ENCODE assay signal across 18 cellular contexts in the genomic region with DNA sequence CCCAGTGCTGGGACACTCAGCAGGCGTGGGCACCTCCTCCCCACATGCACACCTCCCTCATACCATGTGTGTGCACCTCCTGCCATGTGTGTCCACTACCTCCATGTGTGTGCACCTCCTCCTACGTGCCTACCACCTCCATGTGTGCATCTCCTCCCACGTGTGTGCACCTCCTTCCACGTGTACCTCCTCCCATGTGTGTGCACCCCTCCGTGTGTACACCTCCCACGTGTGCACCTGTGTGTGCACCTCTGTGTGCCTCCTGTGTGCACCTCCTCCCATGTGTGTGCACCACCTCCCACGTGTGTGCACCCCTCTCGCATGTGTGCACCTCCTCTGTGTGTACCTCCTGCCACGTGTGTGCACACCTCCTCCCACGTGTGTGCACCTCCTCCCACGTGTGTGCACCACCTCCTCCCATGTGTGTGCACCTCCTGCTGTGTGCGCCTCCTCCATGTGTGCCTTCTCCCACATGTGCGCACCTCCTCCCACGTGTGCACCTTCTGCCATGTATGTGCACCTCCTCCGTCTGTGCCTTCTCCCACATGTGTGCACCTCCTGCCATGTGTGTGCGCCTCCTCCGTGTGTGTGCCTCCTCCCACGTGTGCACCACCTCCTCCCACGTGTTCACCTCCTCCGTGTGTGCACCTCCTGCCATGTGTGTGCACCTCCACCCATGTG. TPM values are rescaled to one million over a fixed set of nuclear protein-coding genes. Genes with fewer than 3 reads are reported as not detected.
DNase-seq lines count a peak whose midpoint lies in the region; ATAC-seq and TF ChIP-seq lines count a peak whose summit lies in the region.
"Had no signal": no experiment of that assay in that cellular context is flagged by ENCODE, and none has a peak within 500 bp of the region (broad histone marks: within the 10 kb centered on the region; RNA-seq: fewer than 3 reads in every experiment).

No MANE protein-coding gene starts in this region.

- no peak for TF ChIP-seq POLR2A in sigmoid colon (IDR thresholded peaks at IDR 0.05)
- no peak for TF ChIP-seq POLR2A in GM18505 (IDR thresholded peaks at IDR 0.05; ENCODE audit: borderline replicate concordance, extremely low read depth, insufficient read depth, insufficient read length)

- intact Hi-C loops in CD4-positive, alpha-beta memory T cell (cut with micrococcal nuclease): loop anchor here (10.0 kb wide), 1 partner anchor 135 kb away; no protein-coding TSS in a partner anchor
- intact Hi-C loops in sigmoid colon (cut with DNase I): no loop called here

- TF ChIP-seq CTCF in glutamatergic neuron (IDR thresholded peaks at IDR 0.05; ENCODE audit: partially characterized antibody, unreplicated experiment): no peak
- no peak for TF ChIP-seq CTCF in sigmoid colon (IDR thresholded peaks at IDR 0.05)

- CTCF ChIA-PET in CD4-positive, alpha-beta memory T cell (lab: Charles Lee; ENCODE audit: partially characterized antibody): no interaction called here

- no peak overlapping the region for H3K4me3 ChIP-seq in CD4-positive, alpha-beta memory T cell (ENCODE audit: low read length in 2 of 2)
- H3K4me3 ChIP-seq in sigmoid colon: no peak overlapping the region
- H3K4me3 ChIP-seq: GM23248, heart right ventricle had no signal

- H3K27me3 Mint-ChIP-seq in CD4-positive, alpha-beta memory T cell: no peaks in the 10 kb centered on the region
- H3K27me3 Mint-ChIP-seq in IgD-negative memory B cell (no peaks in the 10 kb centered on the region), glutamatergic neuron (ENCODE audit: unreplicated experiment) (peaks cover 13% of the 10 kb centered on the region)

- ATAC-seq in GM18505 (IDR thresholded peaks at IDR 0.05; ENCODE audit: unreplicated experiment): no peak
- ATAC-seq: Panc1 had no signal

- peaks cover 0 to 6% (median 4%) of the 10 kb centered on the region in 4 donors for H3K4me1 Mint-ChIP-seq in CD4-positive, alpha-beta memory T cell
- H3K4me1 Mint-ChIP-seq in IgD-negative memory B cell (no peaks in the 10 kb centered on the region), glutamatergic neuron (ENCODE audit: low read depth, unreplicated experiment) (no peaks in the 10 kb centered on the region)

- H3K4me1 ChIP-seq in CD4-positive, alpha-beta memory T cell (ENCODE audit: insufficient read depth, low read length): no peaks in the 10 kb centered on the region
- H3K4me1 ChIP-seq in sigmoid colon: peaks cover 0 to 15% (median 7%) of the 10 kb centered on the region in 4 donors

- WGBS in sigmoid colon, 2 donors: 93% methylated on average over 20 of the region's 20 CpGs

- TF ChIP-seq EP300 in sigmoid colon (IDR thresholded peaks at IDR 0.05): no peak

- H3K27me3 ChIP-seq in CD4-positive, alpha-beta memory T cell (ENCODE audit: insufficient read depth, low read length): no peaks in the 10 kb centered on the region
- H3K27me3 ChIP-seq in sigmoid colon: no peaks in the 10 kb centered on the region
- H3K27me3 ChIP-seq: heart right ventricle had no signal

- peak overlapping the region in 4 of 7 donors; percentile 52 to 92 (median 58) for H3K27ac Mint-ChIP-seq in CD4-positive, alpha-beta memory T cell
- H3K27ac Mint-ChIP-seq in IgD-negative memory B cell (peak overlapping the region in 2 of 3 donors; percentile 14 to 81), glutamatergic neuron (ENCODE audit: unreplicated experiment) (no peak overlapping the region)

- POLR2A ChIA-PET in CD4-positive, alpha-beta memory T cell (lab: Charles Lee; ENCODE audit: partially characterized antibody): no interaction called here

- H3K36me3 ChIP-seq in CD4-positive, alpha-beta memory T cell (ENCODE audit: insufficient read depth, low read length): peaks cover 72% of the 10 kb centered on the region
- peaks cover 2 to 66% (median 21%) of the 10 kb centered on the region in 4 donors for H3K36me3 ChIP-seq in sigmoid colon

- peak overlapping the region in 4 of 8 donors; percentile 26 to 68 (median 50) for H3K4me3 Mint-ChIP-seq in CD4-positive, alpha-beta memory T cell
- H3K4me3 Mint-ChIP-seq in IgD-negative memory B cell (peak overlapping the region in 1 of 4 donors; percentile 32), glutamatergic neuron (ENCODE audit: unreplicated experiment) (peak overlapping the region; percentile 57)

- H3K9me3 ChIP-seq in CD4-positive, alpha-beta memory T cell (ENCODE audit: control insufficient read depth in 1 of 2, low read length in 2 of 2): no peaks in the 10 kb centered on the region
- H3K9me3 ChIP-seq in sigmoid colon: no peaks in the 10 kb centered on the region
- H3K9me3 ChIP-seq: heart right ventricle had no signal

- no peak overlapping the region for H3K27ac ChIP-seq in CD4-positive, alpha-beta memory T cell (ENCODE audit: low read depth, low read length)
- no peak overlapping the region for H3K27ac ChIP-seq in sigmoid colon
- H3K27ac ChIP-seq: GM23248, heart right ventricle had no signal

- peaks cover 56 to 64% of the 10 kb centered on the region in 2 donors for H3K36me3 Mint-ChIP-seq in CD4-positive, alpha-beta memory T cell
- H3K36me3 Mint-ChIP-seq in IgD-negative memory B cell (peaks cover 9% of the 10 kb centered on the region), glutamatergic neuron (ENCODE audit: unreplicated experiment) (peaks cover 9% of the 10 kb centered on the region)

- DNase-seq in CD4-positive, alpha-beta memory T cell: no peak
- DNase-seq in glutamatergic neuron: no peak
- peak; percentile 40 for DNase-seq in sigmoid colon
- no peak for DNase-seq in NCI-H2029 treated with DMSO at 0.1 percent for 48 hours (lab: John Stamatoyannopoulos, UW)
- no peak for DNase-seq in stimulated activated CD4-positive, alpha-beta T cell treated with anti-CD3 and anti-CD28 coated beads, Interleukin-12 subunit alpha, Interleukin-12 subunit beta, amount 100 ng/mL, for 4 hours
- DNase-seq: activated CD4-positive, alpha-beta T cell treated with anti-CD3 and anti-CD28 coated beads, Interleukin-2, amount 50 U/mL, for 48 hours; activated T-cell treated with anti-CD3 and anti-CD28 coated beads, Interleukin-2, amount 50 U/mL, for 48 hours; Calu3; effector memory CD4-positive, alpha-beta T cell; GM23248; heart right ventricle; NCI-H1417 treated with DMSO at 0.1 percent for 48 hours; NCI-H82; stimulated activated CD4-positive, alpha-beta T cell treated with anti-CD3 and anti-CD28 coated beads, Interleukin-1b, Interleukin-23, amount 100 ng/mL, for 48 hours had no signal

- peaks cover 0 to 38% (median 1%) of the 10 kb centered on the region in 8 donors for H3K9me3 Mint-ChIP-seq in CD4-positive, alpha-beta memory T cell
- H3K9me3 Mint-ChIP-seq in IgD-negative memory B cell: no peaks in the 10 kb centered on the region
- H3K9me3 Mint-ChIP-seq in glutamatergic neuron (ENCODE audit: unreplicated experiment): peaks cover 5% of the 10 kb centered on the region

RNA-seq across cellular contexts. Expression of gene C13orf46, which starts 6.1 kb away (rescaled TPM):
- total RNA-seq in CD4-positive, alpha-beta memory T cell: 10 to 100 TPM; 13.9 to 14.2 TPM
- 1 to 10 TPM in 1 of 2 donors, not detected in 1; 1.5 TPM for polyA plus RNA-seq in CD4-positive, alpha-beta memory T cell
- polyA plus RNA-seq in IgD-negative memory B cell (1.1 TPM), sigmoid colon (1 to 10 TPM in 1 of 3 donors, under 1 TPM in 1, not detected in 1; 0.23 to 1.2 TPM)
- total RNA-seq in glutamatergic neuron (ENCODE audit: unreplicated experiment) (0.71 TPM), sigmoid colon (10 to 100 TPM in 1 of 4 donors, under 1 TPM in 2, not detected in 1; 0.71 to 11.9 (median 0.81) TPM)
- total RNA-seq: G401, GM23248 had no signal
